In the genomic region with DNA sequence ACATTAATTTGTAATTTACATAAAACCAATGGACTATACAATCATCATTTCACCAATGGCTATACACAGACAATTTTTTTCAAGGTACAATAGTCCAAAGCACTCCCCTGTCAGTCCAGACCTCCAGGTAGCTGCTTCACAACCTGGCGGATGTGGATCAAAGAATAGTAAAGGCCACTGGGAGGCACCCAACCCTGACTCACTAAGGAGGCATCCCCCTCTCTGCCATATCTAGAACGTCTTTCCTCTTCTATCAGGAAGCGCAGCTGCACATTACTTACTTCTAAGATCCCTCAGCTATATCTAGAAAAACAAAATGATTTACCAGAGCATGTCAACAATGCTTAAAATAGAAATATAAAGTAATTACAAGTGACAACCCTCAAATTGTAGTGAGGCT, we compare ENCODE assay signal across 23 cellular contexts.
"Had no signal": no experiment of that assay in that cellular context is flagged by ENCODE, and none has a peak within 500 bp of the region (broad histone marks: within the 10 kb centered on the region; RNA-seq: fewer than 3 reads in every experiment).

No MANE protein-coding gene starts in this region.

- H3K27ac Mint-ChIP-seq: activated CD4-positive, alpha-beta memory T cell treated with anti-CD3 and anti-CD28 coated beads, Interleukin-2, amount 10 ng/mL, durations not matched to agents 7 days and 5 days; activated CD4-positive, alpha-beta T cell treated with anti-CD3 and anti-CD28 coated beads for 36 hours; activated naive CD4-positive, alpha-beta T cell treated with anti-CD3 and anti-CD28 coated beads, Interleukin-2, amount 10 ng/mL, durations not matched to agents 7 days and 5 days; activated T-helper 2 cell treated with anti-CD3 and anti-CD28 coated beads, Interferon-gamma antibody, Interleukin-2, Interleukin-4, amounts not matched to agents 10 μg/mL and 5 μg/mL and 100 μg/mL, durations not matched to agents 14 hours and 24 hours and 36 hours; T-helper 1 cell treated with Interleukin-12 subunit alpha and Interleukin-12 subunit beta and Interleukin-4 antibody, amounts not matched to agents 30 μg/mL and 1 μg/mL, for 36 hours had no signal

- H3K27ac ChIP-seq: Peyer's patch, RWPE1 had no signal

- DNase-seq: activated CD4-positive, alpha-beta memory T cell treated with anti-CD3 and anti-CD28 coated beads, Interleukin-2, amount 10 ng/mL, durations not matched to agents 7 days and 5 days; activated CD4-positive, alpha-beta T cell treated with anti-CD3 and anti-CD28 coated beads for 36 hours; activated CD4-positive, alpha-beta T cell treated with anti-CD3 and anti-CD28 coated beads, Interleukin-2, amount 50 U/mL, for 1 hour; activated gamma-delta T cell treated with Interleukin-2 at 50 U/mL for 16 hours; activated naive CD4-positive, alpha-beta T cell treated with anti-CD3 and anti-CD28 coated beads, Interleukin-2, amount 10 ng/mL, durations not matched to agents 7 days and 5 days; activated T-cell treated with anti-CD3 and anti-CD28 coated beads for 4 hours; activated T-cell treated with anti-CD3 and anti-CD28 coated beads, Interleukin-2, amount 50 U/mL, for 48 hours; aorta; Kasumi-1; KBM-7; NCI-H1092; NCI-H1417; NCI-H1930; NCI-H510A treated with DMSO at 0.1 percent for 48 hours; NK-92 treated with Interleukin-12 subunit alpha and Interleukin-12 subunit beta, amount 100 ng/mL, for 24 hours; Peyer's patch; Right ventricle myocardium superior; SJCRH30; SW 1271 had no signal

- H3K27me3 ChIP-seq: Peyer's patch, SJCRH30 had no signal

- H3K4me3 Mint-ChIP-seq: activated CD4-positive, alpha-beta memory T cell treated with anti-CD3 and anti-CD28 coated beads, Interleukin-2, amount 10 ng/mL, durations not matched to agents 7 days and 5 days; activated CD4-positive, alpha-beta T cell treated with anti-CD3 and anti-CD28 coated beads for 36 hours; activated naive CD4-positive, alpha-beta T cell treated with anti-CD3 and anti-CD28 coated beads, Interleukin-2, amount 10 ng/mL, durations not matched to agents 7 days and 5 days; central memory CD8-positive, alpha-beta T cell; T-helper 1 cell treated with Interleukin-12 subunit alpha and Interleukin-12 subunit beta and Interleukin-4 antibody, amounts not matched to agents 30 μg/mL and 1 μg/mL, for 36 hours had no signal

- H3K4me3 ChIP-seq: Peyer's patch, SJCRH30 had no signal

- H3K36me3 ChIP-seq: SJCRH30 had no signal

- H3K27me3 Mint-ChIP-seq: activated CD4-positive, alpha-beta memory T cell treated with anti-CD3 and anti-CD28 coated beads, Interleukin-2, amount 10 ng/mL, durations not matched to agents 7 days and 5 days; activated CD4-positive, alpha-beta T cell treated with anti-CD3 and anti-CD28 coated beads for 36 hours; activated naive CD4-positive, alpha-beta T cell treated with anti-CD3 and anti-CD28 coated beads, Interleukin-2, amount 10 ng/mL, durations not matched to agents 7 days and 5 days; central memory CD8-positive, alpha-beta T cell had no signal
